ENCODE assay signal across 8 cellular contexts in the genomic region with DNA sequence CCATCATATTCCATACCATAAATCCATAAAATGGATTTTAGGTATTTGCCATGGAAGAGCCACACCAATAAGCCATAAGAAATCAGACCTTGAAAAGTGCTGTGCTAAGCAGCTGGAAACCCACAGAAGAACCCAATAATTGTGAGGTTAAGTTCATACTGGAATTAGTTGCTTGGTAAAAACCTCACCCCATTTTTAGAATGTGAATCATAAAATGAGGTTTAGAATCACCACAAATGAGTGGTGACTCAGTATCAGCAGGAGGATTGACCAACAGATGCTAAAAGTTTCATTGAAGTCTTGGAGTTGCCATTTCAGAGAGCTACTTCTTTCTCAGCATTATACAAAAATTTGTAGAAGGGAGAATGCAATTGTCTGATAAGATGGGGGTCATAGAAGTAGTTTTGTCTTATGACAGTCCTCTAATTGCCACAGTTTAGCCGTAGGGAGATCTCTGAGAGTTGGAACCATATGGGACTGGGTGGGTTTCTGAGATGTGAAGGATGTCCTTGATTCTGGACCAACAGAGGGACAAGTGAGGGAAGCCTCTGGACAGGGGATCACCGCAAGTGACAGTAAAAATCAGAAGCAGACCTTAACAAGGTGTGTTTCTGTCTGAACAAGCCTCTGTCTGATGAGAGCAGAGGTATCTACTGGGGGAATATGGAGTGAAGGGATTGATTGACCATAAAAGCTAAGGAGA. TPM values are rescaled to one million over a fixed set of nuclear protein-coding genes. Genes with fewer than 3 reads are reported as not detected.
DNase-seq lines count a peak whose midpoint lies in the region; ATAC-seq and TF ChIP-seq lines count a peak whose summit lies in the region.

No MANE protein-coding gene starts in this region.

- H3K79me2 ChIP-seq in MM.1S (ENCODE audit: low read length), result peaks cover 25% of the 10 kb centered on the region

- peak; percentile 46 for ATAC-seq in activated CD8-positive, alpha-beta memory T cell treated with anti-CD3 and anti-CD28 coated beads, Interleukin-2, amount 10 ng/mL, durations not matched to agents 7 days and 5 days

- H3K36me3 Mint-ChIP-seq in activated CD8-positive, alpha-beta memory T cell treated with anti-CD3 and anti-CD28 coated beads, Interleukin-2, amount 10 ng/mL, durations not matched to agents 7 days and 5 days, result no peaks in the 10 kb centered on the region

- CTCF ChIA-PET in activated CD8-positive, alpha-beta memory T cell treated with anti-CD3 and anti-CD28 coated beads, Interleukin-2, amount 10 ng/mL, durations not matched to agents 7 days and 5 days (lab: Charles Lee), result interaction anchor here (0.7 to 1.2 kb wide), 2 partner anchors 11 to 63 kb away, joined by 3 read pairs; no protein-coding TSS in a partner anchor

- no peaks in the 10 kb centered on the region for H3K9me3 Mint-ChIP-seq in activated CD8-positive, alpha-beta memory T cell treated with anti-CD3 and anti-CD28 coated beads, Interleukin-2, amount 10 ng/mL, durations not matched to agents 7 days and 5 days (ENCODE audit: low read depth)

- H3K36me3 ChIP-seq in MM.1S (replicated peaks; ENCODE audit: insufficient read depth, low read length) (no peaks in the 10 kb centered on the region), esophagus squamous epithelium (peaks cover 0 to 4% (median 0%) of the 10 kb centered on the region in 3 donors), transverse colon (no peaks in the 10 kb centered on the region)

- DNase-seq in activated CD8-positive, alpha-beta memory T cell treated with anti-CD3 and anti-CD28 coated beads, Interleukin-2, amount 10 ng/mL, durations not matched to agents 7 days and 5 days, result no peak
- DNase-seq in activated CD8-positive, alpha-beta memory T cell treated with anti-CD3 and anti-CD28 coated beads, Interleukin-2, amount 50 U/mL, for 48 hours, result no peak
- peak; percentile 76 for DNase-seq in MM.1S
- DNase-seq in esophagus squamous epithelium (lab: John Stamatoyannopoulos, UW), result no peak
- no peak for DNase-seq in transverse colon
- no peak for DNase-seq in D341Med (ENCODE audit: low spot score)
- no peak for DNase-seq in activated naive CD4-positive, alpha-beta T cell (lab: John Stamatoyannopoulos, UW)
- no peak for DNase-seq in NCI-H2107 (lab: John Stamatoyannopoulos, UW)

- WGBS in esophagus squamous epithelium, 2 donors, result 57 to 74% methylated on average over 2 of the region's 2 CpGs
- 60 to 90% methylated on average over 1 to 2 of the region's 2 CpGs for WGBS in transverse colon (ENCODE audit: low coverage in 1 of 2), 2 donors

- H3F3A ChIP-seq in MM.1S (ENCODE audit: insufficient read depth, low read length), result peaks cover 14% of the 10 kb centered on the region

- no peaks in the 10 kb centered on the region for H4K20me1 ChIP-seq in MM.1S (ENCODE audit: insufficient read depth, low read length)

- H3K27ac ChIP-seq in MM.1S (ENCODE audit: low read length) (peak overlapping the region; percentile 93), esophagus squamous epithelium (peak overlapping the region; percentile 85 to 88 (median 86)), transverse colon (peak overlapping the region; percentile 6 to 72 (median 42))

- TF ChIP-seq POLR2A in esophagus squamous epithelium (IDR thresholded peaks at IDR 0.05) (no peak), transverse colon (IDR thresholded peaks at IDR 0.05) (no peak)

- TF ChIP-seq CTCF in MM.1S (IDR thresholded peaks at IDR 0.05; ENCODE audit: low read length), result no peak
- no peak for TF ChIP-seq CTCF in esophagus squamous epithelium (IDR thresholded peaks at IDR 0.05)
- TF ChIP-seq CTCF in transverse colon (IDR thresholded peaks at IDR 0.05), result no peak

- H3K27ac Mint-ChIP-seq in activated CD8-positive, alpha-beta memory T cell treated with anti-CD3 and anti-CD28 coated beads, Interleukin-2, amount 10 ng/mL, durations not matched to agents 7 days and 5 days, result peak overlapping the region; percentile 20

- H3K4me1 Mint-ChIP-seq in activated CD8-positive, alpha-beta memory T cell treated with anti-CD3 and anti-CD28 coated beads, Interleukin-2, amount 10 ng/mL, durations not matched to agents 7 days and 5 days, result peaks cover 32% of the 10 kb centered on the region

- no peaks in the 10 kb centered on the region for H3K9me2 ChIP-seq in MM.1S (replicated peaks; ENCODE audit: insufficient read depth, low read length)

- H3K4me2 ChIP-seq in MM.1S (ENCODE audit: low read depth, low read length), result peak overlapping the region; percentile 32

- in situ Hi-C loops in transverse colon (cut with MboI; ENCODE audit: low pct_ligation_motif_present in 1 of 4, low pct_unique_long_range_greater_than_20kb in 1 of 4, low sequenced_read_pairs in 3 of 4), result no loop called here

- no peak overlapping the region for H3K4me3 Mint-ChIP-seq in activated CD8-positive, alpha-beta memory T cell treated with anti-CD3 and anti-CD28 coated beads, Interleukin-2, amount 10 ng/mL, durations not matched to agents 7 days and 5 days

- peaks cover 35% of the 10 kb centered on the region for H3K4me1 ChIP-seq in MM.1S (ENCODE audit: low read length)
- H3K4me1 ChIP-seq in esophagus squamous epithelium, result peaks cover 15 to 54% (median 20%) of the 10 kb centered on the region in 3 donors
- peaks cover 0 to 14% (median 5%) of the 10 kb centered on the region in 4 donors for H3K4me1 ChIP-seq in transverse colon

- H3K9me3 ChIP-seq in MM.1S (replicated peaks; ENCODE audit: insufficient read depth, low read length) (no peaks in the 10 kb centered on the region), esophagus squamous epithelium (no peaks in the 10 kb centered on the region), transverse colon (no peaks in the 10 kb centered on the region)

- H3K9ac ChIP-seq in MM.1S (ENCODE audit: low read length), result 0 out of 2 replicates have a peak overlapping the region, but pooled peaks have one; percentile 28

- H3K4me3 ChIP-seq in MM.1S (ENCODE audit: low read length), result no peak overlapping the region
- peak overlapping the region in 1 of 4 donors; percentile 25 for H3K4me3 ChIP-seq in esophagus squamous epithelium
- no peak overlapping the region for H3K4me3 ChIP-seq in transverse colon

- H3K27me3 ChIP-seq in MM.1S (replicated peaks; ENCODE audit: insufficient read depth, low read length) (no peaks in the 10 kb centered on the region), esophagus squamous epithelium (no peaks in the 10 kb centered on the region), transverse colon (no peaks in the 10 kb centered on the region)

- TF ChIP-seq EP300 in transverse colon (IDR thresholded peaks at IDR 0.05; ENCODE audit: low read depth), result no peak

- H3K27me3 Mint-ChIP-seq in activated CD8-positive, alpha-beta memory T cell treated with anti-CD3 and anti-CD28 coated beads, Interleukin-2, amount 10 ng/mL, durations not matched to agents 7 days and 5 days, result peaks cover 34% of the 10 kb centered on the region

- no peak overlapping the region for H2AFZ ChIP-seq in MM.1S (ENCODE audit: low read length)

- intact Hi-C loops in esophagus squamous epithelium (cut with DNase I) (no loop called here), transverse colon (cut with DNase I; ENCODE audit: low total_unique reads) (no loop called here)

RNA-seq across cellular contexts. Expression of a gene that starts 1.4 kb away (rescaled TPM):
- total RNA-seq in activated CD8-positive, alpha-beta memory T cell treated with anti-CD3 and anti-CD28 coated beads, Interleukin-2, amount 10 ng/mL, durations not matched to agents 7 days and 5 days, result under 1 TPM; 0.20 to 0.66 TPM
- total RNA-seq in esophagus squamous epithelium (10 to 100 TPM; 58.7 to 71.6 (median 67.1) TPM), transverse colon (10 to 100 TPM; 10.8 to 39.4 (median 17.5) TPM)

Comparison
In these comparisons a context has a peak if more than half of its experiments do, and no peak if none do; other contexts are left out.
1. H3K27ac ChIP-seq: peak in every context shown above with its lines; median percentile 93 in MM.1S; 86 in esophagus squamous epithelium; 42 in transverse colon.
2. RNA of a gene that starts 1.4 kb away (total RNA-seq): 58.7 to 71.6 TPM in esophagus squamous epithelium and 10.8 to 39.4 TPM in transverse colon; 0.20 to 0.66 TPM in activated CD8-positive, alpha-beta memory T cell treated with anti-CD3 and anti-CD28 coated beads, Interleukin-2, amount 10 ng/mL, durations not matched to agents 7 days and 5 days; every median in the first group is over 4 times any median in the second.